ENCODE assay signal across 16 cellular contexts in genomic region chr2:69122271-69122670, GRCh38.
DNase-seq lines count a peak whose midpoint lies in the region; ATAC-seq and TF ChIP-seq lines count a peak whose summit lies in the region.
"Had no signal": no experiment of that assay in that cellular context is flagged by ENCODE, and none has a peak within 500 bp of the region (broad histone marks: within the 10 kb centered on the region; RNA-seq: fewer than 3 reads in every experiment).

No MANE protein-coding gene starts in this region.

- intact Hi-C loops in ascending aorta (cut with DNase I): no loop called here

- H3K36me3 Mint-ChIP-seq in activated CD8-positive, alpha-beta memory T cell treated with anti-CD3 and anti-CD28 coated beads, Interleukin-2, amount 10 ng/mL, durations not matched to agents 7 days and 5 days: no peaks in the 10 kb centered on the region

- peak overlapping the region; percentile 90 to 91 for H3K27ac ChIP-seq in ascending aorta
- H3K27ac ChIP-seq: cardiac muscle cell, testis had no signal

- peaks cover 25% of the 10 kb centered on the region for H3K4me1 Mint-ChIP-seq in activated CD8-positive, alpha-beta memory T cell treated with anti-CD3 and anti-CD28 coated beads, Interleukin-2, amount 10 ng/mL, durations not matched to agents 7 days and 5 days
- H3K4me1 Mint-ChIP-seq: activated CD4-positive, alpha-beta T cell treated with anti-CD3 and anti-CD28 coated beads, Interleukin-2, amount 10 ng/mL, durations not matched to agents 24 days and 14 days had no signal

- peaks cover 51% of the 10 kb centered on the region for H3K27me3 Mint-ChIP-seq in activated CD8-positive, alpha-beta memory T cell treated with anti-CD3 and anti-CD28 coated beads, Interleukin-2, amount 10 ng/mL, durations not matched to agents 7 days and 5 days

- H3K36me3 ChIP-seq in ascending aorta: peaks cover 24 to 37% of the 10 kb centered on the region in 2 donors
- H3K36me3 ChIP-seq in BE2C: no peaks in the 10 kb centered on the region
- H3K36me3 ChIP-seq: cardiac muscle cell had no signal

- H3K4me1 ChIP-seq in ascending aorta (peaks cover 12 to 40% of the 10 kb centered on the region in 2 donors), BE2C (no peaks in the 10 kb centered on the region)

- H3K9me3 ChIP-seq in ascending aorta (no peaks in the 10 kb centered on the region), BE2C (no peaks in the 10 kb centered on the region)
- H3K9me3 ChIP-seq: testis had no signal

- ATAC-seq in activated CD8-positive, alpha-beta memory T cell treated with anti-CD3 and anti-CD28 coated beads, Interleukin-2, amount 10 ng/mL, durations not matched to agents 7 days and 5 days: peak; percentile 27
- ATAC-seq in HG03457 (IDR thresholded peaks at IDR 0.05; ENCODE audit: unreplicated experiment) (no peak), GM21717 (IDR thresholded peaks at IDR 0.05; ENCODE audit: unreplicated experiment) (no peak)

- TF ChIP-seq CTCF in ascending aorta (IDR thresholded peaks at IDR 0.05): no peak
- no peak for TF ChIP-seq CTCF in BE2C (IDR thresholded peaks at IDR 0.05; ENCODE audit: low read depth, low read length)

- no peak for DNase-seq in activated CD8-positive, alpha-beta memory T cell treated with anti-CD3 and anti-CD28 coated beads, Interleukin-2, amount 10 ng/mL, durations not matched to agents 7 days and 5 days
- no peak for DNase-seq in activated CD8-positive, alpha-beta memory T cell treated with anti-CD3 and anti-CD28 coated beads for 24 hours
- DNase-seq in ascending aorta (ENCODE audit: low spot score in 2 of 2) (no peak), glomerular visceral epithelial cell (ENCODE audit: extremely low spot score) (peak; percentile 40), T-helper 2 cell (no peak), BE2C (no peak)
- DNase-seq: activated CD4-positive, alpha-beta T cell treated with anti-CD3 and anti-CD28 coated beads, Interleukin-2, amount 10 ng/mL, durations not matched to agents 24 days and 14 days; Calu3; NCI-H1105; NCI-H345; testis had no signal

- no peaks in the 10 kb centered on the region for H3K9me3 Mint-ChIP-seq in activated CD8-positive, alpha-beta memory T cell treated with anti-CD3 and anti-CD28 coated beads, Interleukin-2, amount 10 ng/mL, durations not matched to agents 7 days and 5 days (ENCODE audit: low read depth)
- H3K9me3 Mint-ChIP-seq: activated CD4-positive, alpha-beta T cell treated with anti-CD3 and anti-CD28 coated beads, Interleukin-2, amount 10 ng/mL, durations not matched to agents 24 days and 14 days; T-helper 1 cell treated with Interleukin-12 subunit alpha and Interleukin-12 subunit beta and Interleukin-4 antibody, amounts not matched to agents 30 μg/mL and 1 μg/mL, for 36 hours had no signal

- no peak overlapping the region for H3K4me3 Mint-ChIP-seq in activated CD8-positive, alpha-beta memory T cell treated with anti-CD3 and anti-CD28 coated beads, Interleukin-2, amount 10 ng/mL, durations not matched to agents 7 days and 5 days
- H3K4me3 Mint-ChIP-seq: activated CD4-positive, alpha-beta T cell treated with anti-CD3 and anti-CD28 coated beads, Interleukin-2, amount 10 ng/mL, durations not matched to agents 24 days and 14 days; T-helper 1 cell treated with Interleukin-12 subunit alpha and Interleukin-12 subunit beta and Interleukin-4 antibody, amounts not matched to agents 30 μg/mL and 1 μg/mL, for 36 hours had no signal

- no peak overlapping the region for H3K27ac Mint-ChIP-seq in activated CD8-positive, alpha-beta memory T cell treated with anti-CD3 and anti-CD28 coated beads, Interleukin-2, amount 10 ng/mL, durations not matched to agents 7 days and 5 days
- H3K27ac Mint-ChIP-seq: activated CD4-positive, alpha-beta T cell treated with anti-CD3 and anti-CD28 coated beads, Interleukin-2, amount 10 ng/mL, durations not matched to agents 24 days and 14 days; T-helper 1 cell treated with Interleukin-12 subunit alpha and Interleukin-12 subunit beta and Interleukin-4 antibody, amounts not matched to agents 30 μg/mL and 1 μg/mL, for 36 hours had no signal

- no peak overlapping the region for H3K4me3 ChIP-seq in ascending aorta
- no peak overlapping the region for H3K4me3 ChIP-seq in BE2C (ENCODE audit: low read depth, low read length)
- H3K4me3 ChIP-seq: cardiac muscle cell, lung, testis had no signal

- H3K27me3 ChIP-seq in ascending aorta (no peaks in the 10 kb centered on the region), BE2C (no peaks in the 10 kb centered on the region)
- H3K27me3 ChIP-seq: cardiac muscle cell, testis had no signal

- CTCF ChIA-PET in activated CD8-positive, alpha-beta memory T cell treated with anti-CD3 and anti-CD28 coated beads, Interleukin-2, amount 10 ng/mL, durations not matched to agents 7 days and 5 days (lab: Charles Lee): interaction anchor here (0.9 kb wide), 1 partner anchor 184 kb away, joined by 3 read pairs; no protein-coding TSS in a partner anchor
